In the genomic region with DNA sequence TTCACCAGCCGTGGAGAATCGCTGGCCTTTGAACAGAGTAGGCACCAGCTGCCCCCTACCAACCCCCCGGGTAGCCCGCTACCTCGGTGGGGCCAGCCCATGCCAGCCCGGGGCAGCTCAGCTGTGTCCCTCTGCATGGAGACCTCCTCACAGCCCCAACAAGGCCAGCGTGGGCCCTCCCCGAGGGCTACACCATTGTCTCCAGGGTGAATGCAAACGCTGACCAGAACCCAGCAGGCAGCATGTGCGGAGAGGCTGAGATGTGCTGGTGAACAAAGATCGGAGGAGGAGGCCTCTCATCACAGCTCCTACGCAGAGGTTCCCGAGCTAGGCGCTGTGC, we compare ENCODE assay signal across 1 cellular context.
A peak's percentile ranks its signal among the peaks of the same experiment; 100 is the strongest.
TF ChIP-seq lines count a peak whose summit lies in the region.

No MANE protein-coding gene starts in this region.

TF ChIP-seq in endothelial cell of umbilical vein, 7 proteins besides CTCF, POLR2A, EP300 and RAD21:
- TF ChIP-seq MAX (IDR thresholded peaks at IDR 0.05; ENCODE audit: insufficient read depth, insufficient read length) (no peak), FOS (IDR thresholded peaks at IDR 0.05; ENCODE audit: borderline replicate concordance, insufficient read depth, low read length) (no peak), GATA2 (IDR thresholded peaks at IDR 0.05; ENCODE audit: insufficient read depth, insufficient read length, low read depth, low read length) (no peak), JUN (IDR thresholded peaks at IDR 0.05; ENCODE audit: borderline replicate concordance, insufficient read depth, insufficient read length, low read depth) (no peak), MYC (IDR thresholded peaks at IDR 0.05; ENCODE audit: low read depth, low read length) (no peak), POLR2AphosphoS5 (IDR thresholded peaks at IDR 0.05; ENCODE audit: insufficient read depth, low read depth, low read length) (no peak), EZH2 (IDR thresholded peaks at IDR 0.05; ENCODE audit: borderline replicate concordance, low read depth, low read length, severe bottlenecking) (peak; percentile 20)
